Comparison of ENCODE assay signal across 19 cellular contexts in the genomic region with DNA sequence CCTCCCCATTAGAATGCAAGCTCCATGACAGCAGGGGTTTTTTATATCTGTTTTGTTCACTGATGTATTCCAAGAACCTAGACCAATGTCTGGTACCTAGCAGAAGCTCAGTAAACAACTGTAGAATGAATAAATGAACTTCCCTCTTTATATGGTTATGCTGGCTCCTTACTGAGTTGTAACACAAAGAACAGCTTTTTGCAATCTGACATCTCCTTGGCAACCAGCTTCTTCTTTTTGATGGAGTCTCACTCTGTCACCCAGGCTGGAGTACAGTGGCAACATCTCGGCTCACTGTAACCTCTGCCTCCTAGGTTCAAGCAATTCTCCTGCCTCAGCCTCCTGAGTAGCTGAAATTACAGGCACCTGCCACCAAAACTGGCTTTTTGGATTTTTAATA. TPM values are rescaled to one million over a fixed set of nuclear protein-coding genes. Genes with fewer than 3 reads are reported as not detected.
A peak's percentile ranks its signal among the peaks of the same experiment; 100 is the strongest.
DNase-seq lines count a peak whose midpoint lies in the region; ATAC-seq and TF ChIP-seq lines count a peak whose summit lies in the region.
"Had no signal": no experiment of that assay in that cellular context is flagged by ENCODE, and none has a peak within 500 bp of the region (broad histone marks: within the 10 kb centered on the region; RNA-seq: fewer than 3 reads in every experiment).

No MANE protein-coding gene starts in this region.

- POLR2A ChIA-PET in CD8-positive, alpha-beta T cell (lab: Charles Lee), result interaction anchor here (0.7 to 1.6 kb wide), 2 partner anchors 45 to 193 kb away, joined by 3 to 4 read pairs; no protein-coding TSS in a partner anchor
- POLR2A ChIA-PET in T-cell (lab: Charles Lee) (interaction anchor here (0.6 to 2.4 kb wide), 6 partner anchors 8 to 14 kb away, joined by 3 to 22 read pairs (median 4); partner anchors contain the start of gene TRMO (in 2 of the 2)), RWPE1 (lab: Yijun Ruan, JAX; ENCODE audit: low non-redundant PET) (no interaction called here)

- H3K9me3 Mint-ChIP-seq in T-helper 1 cell treated with Interleukin-12 subunit alpha and Interleukin-12 subunit beta and Interleukin-4 antibody, amounts not matched to agents 30 μg/mL and 1 μg/mL, for 36 hours, result no peaks in the 10 kb centered on the region
- H3K9me3 Mint-ChIP-seq in CD8-positive, alpha-beta T cell, result no peaks in the 10 kb centered on the region
- H3K9me3 Mint-ChIP-seq in T-cell, result no peaks in the 10 kb centered on the region

- H3K36me3 ChIP-seq in CD8-positive, alpha-beta T cell (ENCODE audit: insufficient read depth, low read length), result peaks cover 38% of the 10 kb centered on the region
- H3K36me3 ChIP-seq in lower lobe of right lung, result peaks cover 76% of the 10 kb centered on the region

- no peaks in the 10 kb centered on the region for H3K27me3 ChIP-seq in CD8-positive, alpha-beta T cell (ENCODE audit: insufficient read depth, low read length)
- H3K27me3 ChIP-seq in lower lobe of right lung (ENCODE audit: low read depth), result no peaks in the 10 kb centered on the region
- H3K27me3 ChIP-seq: colonic mucosa, suprapubic skin had no signal

- H3K4me3 Mint-ChIP-seq in T-helper 1 cell treated with Interleukin-12 subunit alpha and Interleukin-12 subunit beta and Interleukin-4 antibody, amounts not matched to agents 30 μg/mL and 1 μg/mL, for 36 hours, result peak overlapping the region; percentile 36
- peak overlapping the region; percentile 32 for H3K4me3 Mint-ChIP-seq in CD8-positive, alpha-beta T cell
- peak overlapping the region in 2 of 3 donors; percentile 35 to 76 for H3K4me3 Mint-ChIP-seq in T-cell

- H3K36me3 Mint-ChIP-seq in T-helper 1 cell treated with Interleukin-12 subunit alpha and Interleukin-12 subunit beta and Interleukin-4 antibody, amounts not matched to agents 30 μg/mL and 1 μg/mL, for 36 hours (ENCODE audit: low read depth), result peaks cover 55% of the 10 kb centered on the region
- H3K36me3 Mint-ChIP-seq in CD8-positive, alpha-beta T cell, result peaks cover 66% of the 10 kb centered on the region
- peaks cover 57% of the 10 kb centered on the region for H3K36me3 Mint-ChIP-seq in T-cell

- no peak overlapping the region for H3K27ac ChIP-seq in CD8-positive, alpha-beta T cell (ENCODE audit: low read depth, low read length)
- H3K27ac ChIP-seq in lower lobe of right lung (peak overlapping the region; percentile 47), RWPE1 (no peak overlapping the region)
- H3K27ac ChIP-seq: 22Rv1, colonic mucosa, SK-N-MC, suprapubic skin had no signal

- peaks cover 52% of the 10 kb centered on the region for H3K4me1 Mint-ChIP-seq in T-helper 1 cell treated with Interleukin-12 subunit alpha and Interleukin-12 subunit beta and Interleukin-4 antibody, amounts not matched to agents 30 μg/mL and 1 μg/mL, for 36 hours (ENCODE audit: low read depth)
- peaks cover 88% of the 10 kb centered on the region for H3K4me1 Mint-ChIP-seq in CD8-positive, alpha-beta T cell (ENCODE audit: low read depth)
- peaks cover 91 to 98% (median 92%) of the 10 kb centered on the region in 3 donors for H3K4me1 Mint-ChIP-seq in T-cell

- TF ChIP-seq CTCF in CD8-positive, alpha-beta T cell (IDR thresholded peaks at IDR 0.05), result no peak
- TF ChIP-seq CTCF in lower lobe of right lung (IDR thresholded peaks at IDR 0.05), result no peak
- TF ChIP-seq CTCF in RWPE1 (conservative IDR thresholded peaks at IDR 0.05; ENCODE audit: low read depth), result no peak

- H3K27ac Mint-ChIP-seq in T-helper 1 cell treated with Interleukin-12 subunit alpha and Interleukin-12 subunit beta and Interleukin-4 antibody, amounts not matched to agents 30 μg/mL and 1 μg/mL, for 36 hours, result peak overlapping the region; percentile 78
- H3K27ac Mint-ChIP-seq in CD8-positive, alpha-beta T cell, result peak overlapping the region; percentile 90
- peak overlapping the region; percentile 93 to 96 for H3K27ac Mint-ChIP-seq in T-cell

- CTCF ChIA-PET in CD8-positive, alpha-beta T cell (lab: Charles Lee), result interaction anchor here (0.6 to 12.9 kb wide), 4 partner anchors 7 to 19 kb away, joined by 3 to 196 read pairs (median 32); partner anchors contain the start of gene TRMO
- CTCF ChIA-PET in T-cell (lab: Charles Lee) (interaction anchor here (0.7 to 1.8 kb wide), 4 partner anchors 11 to 18 kb away, joined by 3 to 25 read pairs (median 4); no protein-coding TSS in a partner anchor), RWPE1 (lab: Yijun Ruan, JAX) (interaction anchor here (0.5 kb wide), 1 partner anchor 9 kb away, joined by 3 read pairs; no protein-coding TSS in a partner anchor)

- H3K4me1 ChIP-seq in CD8-positive, alpha-beta T cell (ENCODE audit: insufficient read depth, low read length), result peaks cover 72% of the 10 kb centered on the region
- peaks cover 31% of the 10 kb centered on the region for H3K4me1 ChIP-seq in lower lobe of right lung
- H3K4me1 ChIP-seq: colonic mucosa had no signal

- no peak overlapping the region for H3K4me3 ChIP-seq in CD8-positive, alpha-beta T cell (ENCODE audit: low read depth, low read length)
- H3K4me3 ChIP-seq in lower lobe of right lung, result no peak overlapping the region
- H3K4me3 ChIP-seq: colonic mucosa, SK-N-MC, suprapubic skin had no signal

- intact Hi-C loops in CD8-positive, alpha-beta T cell (cut with DNase I, micrococcal nuclease), result loop anchor here in 1 of 2 experiments (5.0 kb wide), 2 partner anchors 276 to 349 kb away; partner anchors contain the start of genes NCBP1, TBC1D2 and TSTD2
- intact Hi-C loops in lower lobe of right lung (cut with DNase I), result no loop called here

- peak; percentile 2 for ATAC-seq in CD8-positive, alpha-beta T cell
- ATAC-seq in T-cell (replicated peaks in 1 of 4), result no peak
- peak; percentile 50 to 59 for ATAC-seq in lower lobe of right lung

- H3K27me3 Mint-ChIP-seq in T-helper 1 cell treated with Interleukin-12 subunit alpha and Interleukin-12 subunit beta and Interleukin-4 antibody, amounts not matched to agents 30 μg/mL and 1 μg/mL, for 36 hours (ENCODE audit: low read depth), result no peaks in the 10 kb centered on the region
- no peaks in the 10 kb centered on the region for H3K27me3 Mint-ChIP-seq in CD8-positive, alpha-beta T cell (ENCODE audit: low read depth)
- H3K27me3 Mint-ChIP-seq in T-cell, result no peaks in the 10 kb centered on the region

- no peaks in the 10 kb centered on the region for H3K9me3 ChIP-seq in CD8-positive, alpha-beta T cell (ENCODE audit: low read length)
- H3K9me3 ChIP-seq in lower lobe of right lung, result no peaks in the 10 kb centered on the region
- H3K9me3 ChIP-seq: colonic mucosa, suprapubic skin had no signal

- DNase-seq in T-helper 1 cell (no peak), T-cell (no peak), lower lobe of right lung (no peak), RWPE1 (ENCODE audit: low spot score) (no peak)
- no peak for DNase-seq in CD8-positive, alpha-beta T cell
- DNase-seq in stimulated activated CD4-positive, alpha-beta T cell treated with anti-CD3 and anti-CD28 coated beads, Interleukin-1b, Interleukin-23, amount 100 ng/mL, for 48 hours, result no peak
- no peak for DNase-seq in NK-92 treated with Interleukin-12 subunit alpha and Interleukin-12 subunit beta, amount 100 ng/mL, for 24 hours (lab: John Stamatoyannopoulos, UW)
- DNase-seq: activated CD4-positive, CD25-positive, alpha-beta regulatory T cell; C1 segment of cervical spinal cord; colonic mucosa; DND-41; NCI-H1417; NCI-H2227 treated with DMSO at 0.1 percent for 48 hours had no signal

RNA-seq across cellular contexts. Expression of gene TRMO, which starts 13.6 kb away (rescaled TPM):
- 10 to 100 TPM; 45.7 to 50.6 TPM for total RNA-seq in CD8-positive, alpha-beta T cell
- total RNA-seq in T-cell (10 to 100 TPM; 38.8 to 47.4 (median 44.7) TPM), lower lobe of right lung (18.8 TPM)

RNA-seq across cellular contexts. Expression of gene HEMGN, which starts 29.2 kb away (rescaled TPM):
- total RNA-seq in CD8-positive, alpha-beta T cell, result under 1 TPM; 0.14 to 0.33 TPM
- total RNA-seq in T-cell, result 1 to 10 TPM; 1.3 to 3.7 (median 1.7) TPM
- 0.56 TPM for total RNA-seq in lower lobe of right lung
- total RNA-seq: epithelial cell of proximal tubule, lung microvascular endothelial cell, suprapubic skin had no signal

RNA-seq across cellular contexts. Expression of gene FOXE1, which starts 55.7 kb away (rescaled TPM):
- under 1 TPM in 1 of 2 experiments, not detected in 1; 0.08 TPM for total RNA-seq in CD8-positive, alpha-beta T cell
- total RNA-seq in T-cell (under 1 TPM in 4 of 5 donors, not detected in 1; 0.06 to 0.14 (median 0.11) TPM), lower lobe of right lung (not detected)
- total RNA-seq: colonic mucosa, lung microvascular endothelial cell had no signal

Comparison
In these comparisons a context has a peak if more than half of its experiments do, and no peak if none do; other contexts are left out.
1. ATAC-seq: peak in CD8-positive, alpha-beta T cell (single experiment) and lower lobe of right lung (2 of 2); none in T-cell (0 of 4).
2. Peak in every context shown above with its lines, with median percentiles within 50 percentile points of each other: H3K27ac Mint-ChIP-seq and H3K4me3 Mint-ChIP-seq.